25 cellular contexts compared by ENCODE assay signal in genomic region chr10:89556590-89556989, GRCh38. TPM values are rescaled to one million over a fixed set of nuclear protein-coding genes. Genes with fewer than 3 reads are reported as not detected.
DNase-seq lines count a peak whose midpoint lies in the region; ATAC-seq and TF ChIP-seq lines count a peak whose summit lies in the region.
"Had no signal": no experiment of that assay in that cellular context is flagged by ENCODE, and none has a peak within 500 bp of the region (broad histone marks: within the 10 kb centered on the region; RNA-seq: fewer than 3 reads in every experiment).

No MANE protein-coding gene starts in this region.

- no peak overlapping the region for H3K27ac Mint-ChIP-seq in Caco-2 (ENCODE audit: unreplicated experiment)
- H3K27ac Mint-ChIP-seq: activated naive CD4-positive, alpha-beta T cell treated with anti-CD3 and anti-CD28 coated beads, Interleukin-2, amount 10 ng/mL, durations not matched to agents 7 days and 5 days; dendritic cell treated with granulocyte-macrophage colony-stimulating factor and Interleukin-4, amounts not matched to agents 40 ng/mL and 50 ng/mL, for 4 days; HFFc6; naive thymus-derived CD4-positive, alpha-beta T cell; stimulated activated naive B cell treated with anti-CD40 and anti-IgM and Interleukin-4, amounts not matched to agents 10 μg/mL and 1 μg/mL and 100 μg/mL, for 72 hours had no signal

- H3K27me3 ChIP-seq in body of pancreas (no peaks in the 10 kb centered on the region), Caco-2 (replicated peaks; ENCODE audit: control insufficient read depth, insufficient read depth, low read length) (no peaks in the 10 kb centered on the region)
- H3K27me3 ChIP-seq: BLaER1 treated with 17β-estradiol and CSF1 and Interleukin-3, amounts not matched to agents 10 nM and 100 nM; right atrium auricular region; vagina had no signal

- intact Hi-C loops in body of pancreas (cut with DNase I): no loop called here
- intact Hi-C loops in Caco-2 (cut with micrococcal nuclease; ENCODE audit: unreplicated experiment): no loop called here

- no peak overlapping the region for H3K27ac ChIP-seq in body of pancreas
- H3K27ac ChIP-seq: BLaER1 treated with 17β-estradiol and CSF1 and Interleukin-3, amounts not matched to agents 10 nM and 100 nM; right atrium auricular region; vagina had no signal

- H3K27me3 Mint-ChIP-seq in Caco-2 (ENCODE audit: insufficient read depth, unreplicated experiment): no peaks in the 10 kb centered on the region

- H3K9me3 ChIP-seq in body of pancreas (no peaks in the 10 kb centered on the region), Caco-2 (0 out of 2 replicates have a peak, but pooled peaks cover 4% of the 10 kb centered on the region)
- H3K9me3 ChIP-seq: right atrium auricular region, vagina had no signal

- no TSS peak for BruUV-seq in Caco-2 (replicated peaks; lab: Mats Ljungman, UMichigan)

- POLR2A ChIA-PET in Caco-2 (lab: Charles Lee): no interaction called here

- H3K36me3 Mint-ChIP-seq in Caco-2 (ENCODE audit: insufficient read depth, unreplicated experiment): no peaks in the 10 kb centered on the region
- H3K36me3 Mint-ChIP-seq: activated naive CD4-positive, alpha-beta T cell treated with anti-CD3 and anti-CD28 coated beads, Interleukin-2, amount 10 ng/mL, durations not matched to agents 7 days and 5 days; naive thymus-derived CD4-positive, alpha-beta T cell; stimulated activated naive B cell treated with anti-CD40 and anti-IgM and Interleukin-4, amounts not matched to agents 10 μg/mL and 1 μg/mL and 100 μg/mL, for 72 hours had no signal

- 67 to 80% methylated on average over 1 of the region's 1 CpG for WGBS in body of pancreas, 2 donors

- CTCF ChIA-PET in Caco-2 (lab: Charles Lee): no interaction called here

- H3K4me3 Mint-ChIP-seq in Caco-2 (ENCODE audit: unreplicated experiment): no peak overlapping the region
- H3K4me3 Mint-ChIP-seq: activated naive CD4-positive, alpha-beta T cell treated with anti-CD3 and anti-CD28 coated beads, Interleukin-2, amount 10 ng/mL, durations not matched to agents 7 days and 5 days; dendritic cell treated with granulocyte-macrophage colony-stimulating factor and Interleukin-4, amounts not matched to agents 40 ng/mL and 50 ng/mL, for 4 days; HFFc6; naive thymus-derived CD4-positive, alpha-beta T cell; stimulated activated naive B cell treated with anti-CD40 and anti-IgM and Interleukin-4, amounts not matched to agents 10 μg/mL and 1 μg/mL and 100 μg/mL, for 72 hours had no signal

- no peak for TF ChIP-seq EP300 in Ishikawa (IDR thresholded peaks at IDR 0.05; ENCODE audit: borderline replicate concordance)

- no peak for TF ChIP-seq CTCF in body of pancreas (IDR thresholded peaks at IDR 0.05)
- no peak for TF ChIP-seq CTCF in Caco-2 (IDR thresholded peaks at IDR 0.05; ENCODE audit: insufficient read depth in 1 of 2, low read depth in 1 of 2, low read length in 1 of 2, severe bottlenecking in 1 of 2, unreplicated experiment in 1 of 2)

- ATAC-seq in body of pancreas: peak; percentile 58
- no peak for ATAC-seq in HG02938 (IDR thresholded peaks at IDR 0.05; ENCODE audit: unreplicated experiment)
- ATAC-seq: naive thymus-derived CD4-positive, alpha-beta T cell; Right ventricle myocardium inferior; stimulated activated naive B cell treated with anti-CD40 and anti-IgM and Interleukin-4, amounts not matched to agents 10 μg/mL and 1 μg/mL and 100 μg/mL, for 72 hours had no signal

- TF ChIP-seq RAD21 in Ishikawa (IDR thresholded peaks at IDR 0.05; ENCODE audit: low read depth): no peak

- in situ Hi-C loops in ACHN (cut with HindIII; ENCODE audit: low pct_ligation_motif_present, low pct_unique_long_range_greater_than_20kb, low sequenced_read_pairs): loop anchor here (25.0 kb wide), 1 partner anchor 144 kb away; the partner anchor contains the start of gene IFIT5

- peaks cover 15% of the 10 kb centered on the region for H3K4me1 Mint-ChIP-seq in Caco-2 (ENCODE audit: low read depth, unreplicated experiment)
- H3K4me1 Mint-ChIP-seq: activated naive CD4-positive, alpha-beta T cell treated with anti-CD3 and anti-CD28 coated beads, Interleukin-2, amount 10 ng/mL, durations not matched to agents 7 days and 5 days; naive thymus-derived CD4-positive, alpha-beta T cell; stimulated activated naive B cell treated with anti-CD40 and anti-IgM and Interleukin-4, amounts not matched to agents 10 μg/mL and 1 μg/mL and 100 μg/mL, for 72 hours had no signal

- H3K9me3 Mint-ChIP-seq in Caco-2 (ENCODE audit: unreplicated experiment): no peaks in the 10 kb centered on the region
- H3K9me3 Mint-ChIP-seq: activated naive CD4-positive, alpha-beta T cell treated with anti-CD3 and anti-CD28 coated beads, Interleukin-2, amount 10 ng/mL, durations not matched to agents 7 days and 5 days; dendritic cell treated with granulocyte-macrophage colony-stimulating factor and Interleukin-4, amounts not matched to agents 40 ng/mL and 50 ng/mL, for 4 days; HFFc6; stimulated activated naive B cell treated with anti-CD40 and anti-IgM and Interleukin-4, amounts not matched to agents 10 μg/mL and 1 μg/mL and 100 μg/mL, for 72 hours had no signal

- H3K4me3 ChIP-seq in body of pancreas (no peak overlapping the region), Caco-2 (ENCODE audit: low read depth, low read length) (no peak overlapping the region)
- H3K4me3 ChIP-seq: BLaER1 treated with 17β-estradiol and CSF1 and Interleukin-3, amounts not matched to agents 10 nM and 100 nM; right atrium auricular region; vagina had no signal

- DNase-seq in ACHN (peak; percentile 92), body of pancreas (peak in 1 of 4 donors; percentile 43), kidney glomerular epithelial cell (lab: John Stamatoyannopoulos, UW) (peak; percentile 74), Caco-2 (no peak), NCI-H1048 (lab: John Stamatoyannopoulos, UW) (no peak), activated gamma-delta T cell (lab: John Stamatoyannopoulos, UW) (no peak)
- DNase-seq: activated CD4-positive, alpha-beta T cell treated with anti-CD3 and anti-CD28 coated beads, Interleukin-2, amount 50 U/mL, for 1 hour; activated naive CD4-positive, alpha-beta T cell treated with anti-CD3 and anti-CD28 coated beads, Interleukin-2, amount 10 ng/mL, durations not matched to agents 7 days and 5 days; amygdala; COR-L47; HFFc6; KBM-7; naive thymus-derived CD4-positive, alpha-beta T cell; NCI-H774; stimulated activated CD4-positive, alpha-beta T cell treated with anti-CD3 and anti-CD28 coated beads, Interleukin-4, amount 100 ng/mL, for 24 hours; stimulated activated naive B cell treated with anti-CD40 and anti-IgM and Interleukin-4, amounts not matched to agents 10 μg/mL and 1 μg/mL and 100 μg/mL, for 72 hours; T-helper 9 cell had no signal

- H3K36me3 ChIP-seq in body of pancreas (replicated peaks in 1 of 2; ENCODE audit: insufficient read depth in 1 of 2, low read depth in 2 of 2) (no peaks in the 10 kb centered on the region), Caco-2 (ENCODE audit: control insufficient read depth, insufficient read depth, low read length) (no peaks in the 10 kb centered on the region)
- H3K36me3 ChIP-seq: BLaER1 treated with 17β-estradiol and CSF1 and Interleukin-3, amounts not matched to agents 10 nM and 100 nM; right atrium auricular region; vagina had no signal

- H3K4me1 ChIP-seq in body of pancreas (peaks cover 26% of the 10 kb centered on the region), Caco-2 (peaks cover 12% of the 10 kb centered on the region)
- H3K4me1 ChIP-seq: BLaER1 treated with 17β-estradiol and CSF1 and Interleukin-3, amounts not matched to agents 10 nM and 100 nM; vagina had no signal

- peak in 1 of 3 donors; percentile 37 for TF ChIP-seq POLR2A in body of pancreas (IDR thresholded peaks at IDR 0.05)

TF ChIP-seq in Ishikawa, 13 proteins besides CTCF, POLR2A, EP300 and RAD21:
- no peak for TF ChIP-seq FOXM1 (IDR thresholded peaks at IDR 0.05; ENCODE audit: borderline replicate concordance, low read depth)
- TF ChIP-seq ZBTB7A (IDR thresholded peaks at IDR 0.05; ENCODE audit: low read depth): no peak
- 0 out of 2 replicates have a peak, but pooled peaks have one; percentile 12 for TF ChIP-seq NFIC (IDR thresholded peaks at IDR 0.05)
- no peak for TF ChIP-seq YY1 (IDR thresholded peaks at IDR 0.05; ENCODE audit: low read depth)

RNA-seq across cellular contexts. Expression of gene SLC16A12, which starts 21.2 kb away (rescaled TPM):
- total RNA-seq in body of pancreas (10 to 100 TPM; 19.5 to 26.7 TPM), Caco-2 (2022) (not detected in 2 replicates)
- total RNA-seq: HFFc6; naive thymus-derived CD4-positive, alpha-beta T cell; OCI-LY7 had no signal

Comparison
In these comparisons a context has a peak if more than half of its experiments do, and no peak if none do; other contexts are left out.
1. DNase-seq: peak in ACHN (single experiment) and kidney glomerular epithelial cell (single experiment); none in Caco-2 (0 of 2), NCI-H1048 (single experiment) and activated gamma-delta T cell (single experiment).
2. RNA of gene SLC16A12, which starts 21.2 kb away (total RNA-seq): 19.5 to 26.7 TPM in body of pancreas; not detected in Caco-2; every median in the first group is over 10 times any median in the second.